ENCODE assay signal across 28 cellular contexts in the genomic region with DNA sequence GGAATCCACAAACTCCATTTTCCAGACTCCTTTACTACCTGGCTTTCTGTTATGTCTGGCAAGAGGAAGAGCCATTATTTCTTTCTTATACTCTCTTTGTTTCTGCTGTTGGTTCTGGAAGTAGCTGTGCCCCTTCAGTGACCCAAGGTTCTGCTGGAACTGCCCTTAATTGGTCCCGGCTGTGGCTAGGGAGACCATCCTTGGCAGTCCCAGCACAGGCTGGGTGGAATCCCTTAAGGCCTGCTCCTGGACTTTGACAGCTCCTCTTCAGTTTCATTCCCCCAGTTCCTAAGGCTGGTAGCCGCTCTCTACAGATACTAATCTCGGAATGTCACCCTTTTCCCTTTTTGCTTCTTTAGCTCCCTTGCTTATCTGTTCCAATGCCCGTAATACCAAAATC.
"Had no signal": no experiment of that assay in that cellular context is flagged by ENCODE, and none has a peak within 500 bp of the region (broad histone marks: within the 10 kb centered on the region; RNA-seq: fewer than 3 reads in every experiment).

No MANE protein-coding gene starts in this region.

- H3K9me3 ChIP-seq: ascending aorta, breast epithelium, colonic mucosa, gastrocnemius medialis, heart left ventricle had no signal

- H3K36me3 ChIP-seq: ascending aorta, breast epithelium, cardiac muscle cell, colonic mucosa, gastrocnemius medialis, heart left ventricle, WERI-Rb-1 had no signal

- H3K27me3 ChIP-seq: ascending aorta, breast epithelium, cardiac muscle cell, colonic mucosa, gastrocnemius medialis, heart left ventricle had no signal

- H3K27ac ChIP-seq: ascending aorta, breast epithelium, cardiac muscle cell, colonic mucosa, epithelial cell of prostate, gastrocnemius medialis, heart left ventricle, WERI-Rb-1 had no signal

- H3K4me3 ChIP-seq: ascending aorta, breast epithelium, cardiac muscle cell, colonic mucosa, gastrocnemius medialis, heart left ventricle had no signal

- H3K4me1 ChIP-seq: ascending aorta, breast epithelium, colonic mucosa, heart left ventricle had no signal

- DNase-seq: activated B cell treated with CpG ODN at 0.5 μM for 24 hours; activated CD4-positive, alpha-beta memory T cell treated with anti-CD3 and anti-CD28 coated beads for 36 hours; activated CD4-positive, alpha-beta T cell treated with anti-CD3 and anti-CD28 coated beads for 36 hours; activated CD4-positive, alpha-beta T cell treated with anti-CD3 and anti-CD28 coated beads, Interleukin-2, amount 10 ng/mL, durations not matched to agents 24 days and 14 days; activated CD8-positive, alpha-beta memory T cell treated with anti-CD3 and anti-CD28 coated beads, Interleukin-2, amount 10 ng/mL, durations not matched to agents 7 days and 5 days; activated CD8-positive, alpha-beta memory T cell treated with anti-CD3 and anti-CD28 coated beads, Interleukin-2, amount 50 U/mL, for 4 hours; activated CD8-positive, alpha-beta T cell treated with anti-CD3 and anti-CD28 coated beads, Interleukin-2, amount 10 ng/mL, durations not matched to agents 7 days and 5 days; activated effector memory CD4-positive, alpha-beta T cell treated with anti-CD3 and anti-CD28 coated beads, Interleukin-2, amount 50 U/mL, for 16 hours; activated naive CD4-positive, alpha-beta T cell treated with anti-CD3 and anti-CD28 coated beads for 36 hours; activated naive CD8-positive, alpha-beta T cell treated with anti-CD3 and anti-CD28 coated beads for 36 hours; activated naive CD8-positive, alpha-beta T cell treated with anti-CD3 and anti-CD28 coated beads, Interleukin-2, amount 50 U/mL, for 24 hours; activated T-cell treated with anti-CD3 and anti-CD28 coated beads, Interleukin-2, amount 50 U/mL, for 1 hour; activated T-cell treated with anti-CD3 and anti-CD28 coated beads, Interleukin-2, amount 50 U/mL, for 48 hours; central memory CD4-positive, alpha-beta T cell; cerebellar nuclear complex; colonic mucosa; effector CD8-positive, alpha-beta T cell; gastrocnemius medialis; glutamatergic neuron; heart left ventricle; SW 1271; T-cell; T1000; WERI-Rb-1 had no signal
